In genomic region chr6:150016324-150017185, GRCh38 we compare ENCODE assay signal across 8 cellular contexts. TPM values are rescaled to one million over a fixed set of nuclear protein-coding genes. Genes with fewer than 3 reads are reported as not detected.
A peak's percentile ranks its signal among the peaks of the same experiment; 100 is the strongest.
DNase-seq lines count a peak whose midpoint lies in the region; ATAC-seq and TF ChIP-seq lines count a peak whose summit lies in the region.

No MANE protein-coding gene starts in this region.

- no peaks in the 10 kb centered on the region for H3K9me3 Mint-ChIP-seq in neural crest cell

- no peak overlapping the region for H3K4me3 Mint-ChIP-seq in neural crest cell

- peaks cover 4% of the 10 kb centered on the region for H3K4me1 Mint-ChIP-seq in neural crest cell

- peak; percentile 43 for TF ChIP-seq CTCF in AG04449 (IDR thresholded peaks at IDR 0.05; ENCODE audit: insufficient read depth, low read length, missing control alignments)
- peak; percentile 48 for TF ChIP-seq CTCF in GM12865 (IDR thresholded peaks at IDR 0.05; ENCODE audit: insufficient read depth, low read depth, low read length, missing control alignments)
- TF ChIP-seq CTCF in fibroblast of pulmonary artery (IDR thresholded peaks at IDR 0.05; ENCODE audit: low read length, missing control alignments) = peak; percentile 51
- peak; percentile 81 for TF ChIP-seq CTCF in neural crest cell (conservative IDR thresholded peaks at IDR 0.05)

- H3K27ac Mint-ChIP-seq in neural crest cell (ENCODE audit: unreplicated experiment) = no peak overlapping the region

- peaks cover 88% of the 10 kb centered on the region for H3K27me3 Mint-ChIP-seq in neural crest cell (ENCODE audit: low read depth)

- H3K36me3 Mint-ChIP-seq in neural crest cell (ENCODE audit: low read depth) = no peaks in the 10 kb centered on the region

- ATAC-seq in HG03460 (IDR thresholded peaks at IDR 0.05; ENCODE audit: unreplicated experiment) (peak; percentile 67), GM21576 (IDR thresholded peaks at IDR 0.05; ENCODE audit: unreplicated experiment) (no peak)

- H3K4me3 ChIP-seq in AG04449 (ENCODE audit: low read depth, low read length) = no peak overlapping the region
- no peak overlapping the region for H3K4me3 ChIP-seq in GM12865 (ENCODE audit: low read depth, low read length)
- no peak overlapping the region for H3K4me3 ChIP-seq in fibroblast of pulmonary artery (replicated peaks; ENCODE audit: low read depth, low read length)

- CTCF ChIA-PET in AG04449 (lab: Yijun Ruan, JAX) = interaction anchor here (0.7 to 3.2 kb wide), 32 partner anchors 8 to 801 kb away, joined by 3 to 37 read pairs (median 4); partner anchors contain the start of gene RAET1L

- POLR2A ChIA-PET in AG04449 (lab: Yijun Ruan, JAX) = no interaction called here

- DNase-seq in AG04449 (ENCODE audit: low read depth, low spot score) = no peak
- peak; percentile 68 for DNase-seq in GM12865 (ENCODE audit: low read depth)
- DNase-seq in NOMO-1 treated with DMSO at 0.1 percent for 48 hours (lab: John Stamatoyannopoulos, UW; ENCODE audit: unreplicated experiment) = peak; percentile 44
- peak; percentile 57 to 62 for DNase-seq in activated T-cell treated with anti-CD3 and anti-CD28 coated beads, Interleukin-2, amount 50 U/mL, for 48 hours
- peak; percentile 77 for DNase-seq in fibroblast of pulmonary artery (ENCODE audit: low read depth)
- DNase-seq in neural crest cell (ENCODE audit: low read depth, low spot score) = peak; percentile 39

RNA-seq across cellular contexts. Expression of gene RAET1L, which starts 8.8 kb away (rescaled TPM):
- total RNA-seq in neural crest cell = not detected in 2 replicates

RNA-seq across cellular contexts. Expression of gene ULBP3, which starts 52.4 kb away (rescaled TPM):
- 16.4 and 17.5 TPM in 2 replicates for total RNA-seq in neural crest cell

RNA-seq across cellular contexts. Expression of gene ULBP1, which starts 52.8 kb away (rescaled TPM):
- 2.3 and 2.5 TPM in 2 replicates for total RNA-seq in neural crest cell
